17 cellular contexts compared by ENCODE assay signal in genomic region chr13:114203536-114203935, GRCh38. TPM values are rescaled to one million over a fixed set of nuclear protein-coding genes. Genes with fewer than 3 reads are reported as not detected.
DNase-seq lines count a peak whose midpoint lies in the region; ATAC-seq and TF ChIP-seq lines count a peak whose summit lies in the region.
"Had no signal": no experiment of that assay in that cellular context is flagged by ENCODE, and none has a peak within 500 bp of the region (broad histone marks: within the 10 kb centered on the region; RNA-seq: fewer than 3 reads in every experiment).

No MANE protein-coding gene starts in this region.

- peak; percentile 24 for DNase-seq in activated gamma-delta T cell treated with Interleukin-2 at 50 U/mL for 16 hours
- no peak for DNase-seq in activated gamma-delta T cell (lab: John Stamatoyannopoulos, UW)
- DNase-seq in NCI-H1105 treated with DMSO at 0.1 percent for 48 hours (lab: John Stamatoyannopoulos, UW) = peak; percentile 34
- peak; percentile 62 for DNase-seq in activated CD4-positive, alpha-beta T cell treated with anti-CD3 and anti-CD28 coated beads, Interleukin-2, amount 10 ng/mL, durations not matched to agents 7 days and 5 days
- DNase-seq in neural progenitor cell (ENCODE audit: low spot score) = no peak
- DNase-seq in lower leg skin (ENCODE audit: low spot score in 2 of 2) = no peak
- DNase-seq: COR-L47, islet precursor cell, mesenchymal stem cell, NCI-H146, NCI-H69, OCI-M1 had no signal

- WGBS in lower leg skin, 2 donors = 37 to 42% methylated on average over 4 of the region's 4 CpGs

- H3K4me1 Mint-ChIP-seq in activated CD4-positive, alpha-beta T cell treated with anti-CD3 and anti-CD28 coated beads, Interleukin-2, amount 10 ng/mL, durations not matched to agents 7 days and 5 days = peaks cover 26% of the 10 kb centered on the region
- H3K4me1 Mint-ChIP-seq in neural progenitor cell = peaks cover 6% of the 10 kb centered on the region
- H3K4me1 Mint-ChIP-seq: nephron had no signal

- H3K4me3 ChIP-seq in neural progenitor cell (no peak overlapping the region), lower leg skin (ENCODE audit: low read depth, poor library complexity, severe bottlenecking) (no peak overlapping the region)
- H3K4me3 ChIP-seq: SJSA1 had no signal

- H3K27me3 Mint-ChIP-seq in activated CD4-positive, alpha-beta T cell treated with anti-CD3 and anti-CD28 coated beads, Interleukin-2, amount 10 ng/mL, durations not matched to agents 7 days and 5 days = peaks cover under 1% of the 10 kb centered on the region
- H3K27me3 Mint-ChIP-seq in neural progenitor cell (ENCODE audit: insufficient read depth, low read depth) = peaks cover 9% of the 10 kb centered on the region

- intact Hi-C loops in lower leg skin (cut with DNase I; ENCODE audit: low total_unique reads) = no loop called here

- H3K36me3 ChIP-seq in neural progenitor cell = no peaks in the 10 kb centered on the region
- H3K36me3 ChIP-seq: SJSA1 had no signal

- H3K79me2 ChIP-seq in neural progenitor cell (ENCODE audit: low read depth) = no peaks in the 10 kb centered on the region

- TF ChIP-seq CTCF in neural progenitor cell (IDR thresholded peaks at IDR 0.05) = no peak
- no peak for TF ChIP-seq CTCF in lower leg skin (IDR thresholded peaks at IDR 0.05)

- H3K27ac Mint-ChIP-seq in activated CD4-positive, alpha-beta T cell treated with anti-CD3 and anti-CD28 coated beads, Interleukin-2, amount 10 ng/mL, durations not matched to agents 7 days and 5 days = peak overlapping the region; percentile 33
- no peak overlapping the region for H3K27ac Mint-ChIP-seq in neural progenitor cell
- H3K27ac Mint-ChIP-seq: nephron had no signal

- no peaks in the 10 kb centered on the region for H3K27me3 ChIP-seq in neural progenitor cell

- no peaks in the 10 kb centered on the region for H4K20me1 ChIP-seq in neural progenitor cell (ENCODE audit: low read depth)

- no peaks in the 10 kb centered on the region for H3F3A ChIP-seq in neural progenitor cell (ENCODE audit: low read depth)

- peaks cover 11% of the 10 kb centered on the region for H3K36me3 Mint-ChIP-seq in activated CD4-positive, alpha-beta T cell treated with anti-CD3 and anti-CD28 coated beads, Interleukin-2, amount 10 ng/mL, durations not matched to agents 7 days and 5 days (ENCODE audit: low read depth)
- H3K36me3 Mint-ChIP-seq in neural progenitor cell = no peaks in the 10 kb centered on the region

- H3K4me1 ChIP-seq in neural progenitor cell = peaks cover 10% of the 10 kb centered on the region
- H3K4me1 ChIP-seq: SJSA1 had no signal

- POLR2A ChIA-PET in activated CD4-positive, alpha-beta T cell treated with anti-CD3 and anti-CD28 coated beads, Interleukin-2, amount 10 ng/mL, durations not matched to agents 7 days and 5 days (lab: Charles Lee) = no interaction called here

- TF ChIP-seq POLR2A in lower leg skin (IDR thresholded peaks at IDR 0.05) = no peak

- H3K9ac ChIP-seq in neural progenitor cell = no peak overlapping the region

- H3K27ac ChIP-seq in neural progenitor cell = no peak overlapping the region
- H3K27ac ChIP-seq: SJSA1 had no signal

- H3K9me3 Mint-ChIP-seq in activated CD4-positive, alpha-beta T cell treated with anti-CD3 and anti-CD28 coated beads, Interleukin-2, amount 10 ng/mL, durations not matched to agents 7 days and 5 days = peaks cover 26% of the 10 kb centered on the region
- peaks cover 22% of the 10 kb centered on the region for H3K9me3 Mint-ChIP-seq in neural progenitor cell

- no peaks in the 10 kb centered on the region for H3K9me3 ChIP-seq in neural progenitor cell (ENCODE audit: low read depth)

- H3K4me2 ChIP-seq in neural progenitor cell = no peak overlapping the region

- no peak for ATAC-seq in HG02642 (IDR thresholded peaks at IDR 0.05; ENCODE audit: poor library complexity, unreplicated experiment)
- ATAC-seq in HG02884 (IDR thresholded peaks at IDR 0.05; ENCODE audit: unreplicated experiment) = no peak

- no peak overlapping the region for H3K4me3 Mint-ChIP-seq in activated CD4-positive, alpha-beta T cell treated with anti-CD3 and anti-CD28 coated beads, Interleukin-2, amount 10 ng/mL, durations not matched to agents 7 days and 5 days
- H3K4me3 Mint-ChIP-seq in neural progenitor cell = no peak overlapping the region
- H3K4me3 Mint-ChIP-seq: nephron had no signal

- CTCF ChIA-PET in activated CD4-positive, alpha-beta T cell treated with anti-CD3 and anti-CD28 coated beads, Interleukin-2, amount 10 ng/mL, durations not matched to agents 7 days and 5 days (lab: Charles Lee) = no interaction called here

- H2AFZ ChIP-seq in neural progenitor cell (replicated peaks) = peak overlapping the region; percentile 54

RNA-seq across cellular contexts. Expression of gene CFAP97D2, which starts 24.5 kb away (rescaled TPM):
- total RNA-seq in activated CD4-positive, alpha-beta T cell treated with anti-CD3 and anti-CD28 coated beads, Interleukin-2, amount 10 ng/mL, durations not matched to agents 7 days and 5 days = not detected
- total RNA-seq in neural progenitor cell (ENCODE audit: low replicate concordance) (not detected in 2 replicates), lower leg skin (not detected)
- total RNA-seq: H1 had no signal

RNA-seq across cellular contexts. Expression of gene CDC16, which starts 31.2 kb away (rescaled TPM):
- 10 to 100 TPM; 81.6 to 85.4 TPM for total RNA-seq in activated CD4-positive, alpha-beta T cell treated with anti-CD3 and anti-CD28 coated beads, Interleukin-2, amount 10 ng/mL, durations not matched to agents 7 days and 5 days
- total RNA-seq in neural progenitor cell (ENCODE audit: low replicate concordance) = 53.1 and 69.6 TPM in 2 replicates
- 10 to 100 TPM; 39.5 to 85.6 (median 41.4) TPM for total RNA-seq in lower leg skin

Comparison
In these comparisons a context has a peak if more than half of its experiments do, and no peak if none do; other contexts are left out.
1. DNase-seq: peak in activated gamma-delta T cell treated with Interleukin-2 at 50 U/mL for 16 hours (single experiment), NCI-H1105 treated with DMSO at 0.1 percent for 48 hours (single experiment) and activated CD4-positive, alpha-beta T cell treated with anti-CD3 and anti-CD28 coated beads, Interleukin-2, amount 10 ng/mL, durations not matched to agents 7 days and 5 days (single experiment); none in activated gamma-delta T cell (single experiment), neural progenitor cell (single experiment) and lower leg skin (0 of 2).